ENCODE assay signal across 22 cellular contexts in genomic region chr21:42703936-42704335, GRCh38.
"Had no signal": no experiment of that assay in that cellular context is flagged by ENCODE, and none has a peak within 500 bp of the region (broad histone marks: within the 10 kb centered on the region; RNA-seq: fewer than 3 reads in every experiment).

No MANE protein-coding gene starts in this region.

- H3K9ac ChIP-seq: neural progenitor cell had no signal

- H3K4me1 Mint-ChIP-seq: activated CD4-positive, alpha-beta T cell treated with anti-CD3 and anti-CD28 coated beads, Interleukin-2, amount 10 ng/mL, durations not matched to agents 7 days and 5 days; naive B cell; stimulated activated naive CD8-positive, alpha-beta T cell treated with anti-CD3 and anti-CD28 coated beads, Interleukin-15, amount 100 ng/mL, for 72 hours had no signal

- H3K4me3 Mint-ChIP-seq: activated CD4-positive, alpha-beta T cell treated with anti-CD3 and anti-CD28 coated beads, Interleukin-2, amount 10 ng/mL, durations not matched to agents 7 days and 5 days; activated CD8-positive, alpha-beta T cell treated with anti-CD3 and anti-CD28 coated beads, Interleukin-2, amount 10 ng/mL, durations not matched to agents 7 days and 5 days; activated T-cell treated with anti-CD3 and anti-CD28 coated beads, Interleukin-2, amount 50 U/mL, for 24 hours; naive B cell; stimulated activated naive CD8-positive, alpha-beta T cell treated with anti-CD3 and anti-CD28 coated beads, Interleukin-15, amount 100 ng/mL, for 72 hours; T-cell had no signal

- H3K9me3 Mint-ChIP-seq: activated CD4-positive, alpha-beta T cell treated with anti-CD3 and anti-CD28 coated beads, Interleukin-2, amount 10 ng/mL, durations not matched to agents 7 days and 5 days; activated T-cell treated with anti-CD3 and anti-CD28 coated beads, Interleukin-2, amount 50 U/mL, for 24 hours; stimulated activated naive CD8-positive, alpha-beta T cell treated with anti-CD3 and anti-CD28 coated beads, Interleukin-15, amount 100 ng/mL, for 72 hours; T-cell had no signal

- H3K27ac ChIP-seq: brain microvascular endothelial cell, left lung, neural progenitor cell, prostate gland, right atrium auricular region, suprapubic skin, transverse colon had no signal

- ATAC-seq: activated CD8-positive, alpha-beta T cell treated with anti-CD3 and anti-CD28 coated beads, Interleukin-2, amount 10 ng/mL, durations not matched to agents 7 days and 5 days; left lung; mucosa of descending colon; stimulated activated naive CD8-positive, alpha-beta T cell treated with anti-CD3 and anti-CD28 coated beads, Interleukin-15, amount 100 ng/mL, for 72 hours; T-cell had no signal

- H3K4me3 ChIP-seq: left lung, mucosa of descending colon, neural progenitor cell, prostate gland, right atrium auricular region, suprapubic skin, transverse colon had no signal

- H2AFZ ChIP-seq: neural progenitor cell had no signal

- DNase-seq: activated CD4-positive, alpha-beta T cell treated with anti-CD3 and anti-CD28 coated beads, Interleukin-2, amount 10 ng/mL, durations not matched to agents 7 days and 5 days; activated CD8-positive, alpha-beta T cell treated with anti-CD3 and anti-CD28 coated beads, Interleukin-2, amount 10 ng/mL, durations not matched to agents 7 days and 5 days; activated naive CD4-positive, alpha-beta T cell treated with anti-CD3 and anti-CD28 coated beads, Interleukin-2, amount 50 U/mL, for 16 hours; activated T-cell treated with anti-CD3 and anti-CD28 coated beads, Interleukin-2, amount 50 U/mL, for 24 hours; brain microvascular endothelial cell; central memory CD4-positive, alpha-beta T cell; erythroblast; foreskin melanocyte; glutamatergic neuron; hippocampal formation; left lung; mucosa of descending colon; naive B cell; small intestine; stimulated activated CD4-positive, alpha-beta T cell treated with anti-CD3 and anti-CD28 coated beads, Interleukin-4, amount 100 ng/mL, for 1 hour; stimulated activated naive CD8-positive, alpha-beta T cell treated with anti-CD3 and anti-CD28 coated beads, Interleukin-15, amount 100 ng/mL, for 72 hours; T-cell; transverse colon had no signal

- H3K9me3 ChIP-seq: left lung, mucosa of descending colon, prostate gland, suprapubic skin, transverse colon had no signal

- H3K27me3 Mint-ChIP-seq: activated CD4-positive, alpha-beta T cell treated with anti-CD3 and anti-CD28 coated beads, Interleukin-2, amount 10 ng/mL, durations not matched to agents 7 days and 5 days; activated T-cell treated with anti-CD3 and anti-CD28 coated beads, Interleukin-2, amount 50 U/mL, for 24 hours; stimulated activated naive CD8-positive, alpha-beta T cell treated with anti-CD3 and anti-CD28 coated beads, Interleukin-15, amount 100 ng/mL, for 72 hours; T-cell had no signal

- H3K4me2 ChIP-seq: neural progenitor cell had no signal

- H3K27me3 ChIP-seq: left lung, neural progenitor cell, right atrium auricular region, suprapubic skin, transverse colon had no signal

- H3K27ac Mint-ChIP-seq: activated CD4-positive, alpha-beta T cell treated with anti-CD3 and anti-CD28 coated beads, Interleukin-2, amount 10 ng/mL, durations not matched to agents 7 days and 5 days; activated CD8-positive, alpha-beta T cell treated with anti-CD3 and anti-CD28 coated beads, Interleukin-2, amount 10 ng/mL, durations not matched to agents 7 days and 5 days; activated T-cell treated with anti-CD3 and anti-CD28 coated beads, Interleukin-2, amount 50 U/mL, for 24 hours; stimulated activated naive CD8-positive, alpha-beta T cell treated with anti-CD3 and anti-CD28 coated beads, Interleukin-15, amount 100 ng/mL, for 72 hours; T-cell had no signal

- H3K4me1 ChIP-seq: left lung, neural progenitor cell, prostate gland, right atrium auricular region, suprapubic skin, transverse colon had no signal

- H3K36me3 ChIP-seq: brain microvascular endothelial cell, left lung, prostate gland, right atrium auricular region, suprapubic skin had no signal
